24 cellular contexts compared by ENCODE assay signal in genomic region chr2:105615352-105615751, GRCh38.
DNase-seq lines count a peak whose midpoint lies in the region; ATAC-seq, FAIRE-seq and TF ChIP-seq lines count a peak whose summit lies in the region.
"Had no signal": no experiment of that assay in that cellular context is flagged by ENCODE, and none has a peak within 500 bp of the region (broad histone marks: within the 10 kb centered on the region; RNA-seq: fewer than 3 reads in every experiment).

No MANE protein-coding gene starts in this region.

- H3K36me3 ChIP-seq in mucosa of descending colon (ENCODE audit: low read depth): no peaks in the 10 kb centered on the region
- no peaks in the 10 kb centered on the region for H3K36me3 ChIP-seq in small intestine (ENCODE audit: control insufficient read depth in 2 of 2, insufficient read depth in 2 of 2, low read length in 2 of 2)
- H3K36me3 ChIP-seq: HAP-1, MG63 had no signal

- H3K9me3 ChIP-seq in mucosa of descending colon (no peaks in the 10 kb centered on the region), small intestine (ENCODE audit: control insufficient read depth, low read depth) (no peaks in the 10 kb centered on the region)
- H3K9me3 ChIP-seq: Caco-2, HAP-1, MG63 had no signal

- no peaks in the 10 kb centered on the region for H3K27me3 ChIP-seq in small intestine (ENCODE audit: control insufficient read depth in 2 of 2, insufficient read depth in 2 of 2, low read length in 2 of 2)
- H3K27me3 ChIP-seq: MG63 had no signal

- H3K27me3 Mint-ChIP-seq in stimulated activated memory B cell treated with anti-CD40 and anti-IgM and Interleukin-4, amounts not matched to agents 10 μg/mL and 1 μg/mL and 100 μg/mL, for 72 hours: peaks cover 12% of the 10 kb centered on the region

- 19 to 66% (median 53%) methylated on average over 7 of the region's 7 CpGs for WGBS in small intestine, 3 donors

- H3K4me3 ChIP-seq in mucosa of descending colon: no peak overlapping the region
- peak overlapping the region in 1 of 2 donors; percentile 62 for H3K4me3 ChIP-seq in small intestine (ENCODE audit: low read depth in 1 of 2, low read length in 2 of 2)
- H3K4me3 ChIP-seq: HAP-1, MG63 had no signal

- no peaks in the 10 kb centered on the region for H3K4me1 ChIP-seq in mucosa of descending colon (ENCODE audit: low read depth)
- peaks cover 0 to 5% of the 10 kb centered on the region in 2 donors for H3K4me1 ChIP-seq in small intestine (ENCODE audit: control insufficient read depth in 2 of 2, insufficient read depth in 1 of 2, low read depth in 1 of 2, low read length in 1 of 2)
- H3K4me1 ChIP-seq: HAP-1 had no signal

- H3K4me1 Mint-ChIP-seq in stimulated activated memory B cell treated with anti-CD40 and anti-IgM and Interleukin-4, amounts not matched to agents 10 μg/mL and 1 μg/mL and 100 μg/mL, for 72 hours: no peaks in the 10 kb centered on the region

- H3K27ac ChIP-seq in small intestine (ENCODE audit: low read depth in 1 of 2, low read length in 1 of 2): peak overlapping the region in 1 of 2 donors; percentile 37

- intact Hi-C loops in mucosa of descending colon (cut with DNase I, micrococcal nuclease): no loop called here

- DNase-seq in G401 (ENCODE audit: low spot score) (peak; percentile 61), cerebellar cortex (ENCODE audit: low spot score) (peak; percentile 50), mucosa of descending colon (peak in 1 of 3 donors; percentile 45), small intestine (peak; percentile 65), amniotic stem cell (lab: John Stamatoyannopoulos, UW) (no peak), HuH-7.5 (ENCODE audit: low spot score) (no peak)
- DNase-seq in activated CD4-positive, alpha-beta T cell treated with anti-CD3 and anti-CD28 coated beads for 4 hours: no peak
- DNase-seq: Caco-2; CD4-positive, alpha-beta T cell; DMS153; GF-D8; IMR-90; Kasumi-1; MG63; NCI-H1048; NCI-H146; NCI-H2029 treated with DMSO at 0.1 percent for 48 hours; NCI-H2171 treated with DMSO at 0.1 percent for 48 hours; NCI-H446; NCI-H748 treated with DMSO at 0.1 percent for 48 hours; NK-92 treated with Interleukin-12 subunit alpha and Interleukin-12 subunit beta, amount 100 ng/mL, for 24 hours; Right ventricle myocardium superior had no signal

- no peaks in the 10 kb centered on the region for H3K9me3 Mint-ChIP-seq in stimulated activated memory B cell treated with anti-CD40 and anti-IgM and Interleukin-4, amounts not matched to agents 10 μg/mL and 1 μg/mL and 100 μg/mL, for 72 hours
- H3K9me3 Mint-ChIP-seq: CD4-positive, alpha-beta T cell had no signal

- peak; percentile 59 for ATAC-seq in mucosa of descending colon
- no peak for ATAC-seq in stimulated activated memory B cell treated with anti-CD40 and anti-IgM and Interleukin-4, amounts not matched to agents 10 μg/mL and 1 μg/mL and 100 μg/mL, for 72 hours

- H3K4me3 Mint-ChIP-seq in stimulated activated memory B cell treated with anti-CD40 and anti-IgM and Interleukin-4, amounts not matched to agents 10 μg/mL and 1 μg/mL and 100 μg/mL, for 72 hours: no peak overlapping the region
- H3K4me3 Mint-ChIP-seq: CD4-positive, alpha-beta T cell had no signal

- in situ Hi-C loops in G401 (cut with HindIII; ENCODE audit: low sequenced_read_pairs): no loop called here

- H3K36me3 Mint-ChIP-seq in stimulated activated memory B cell treated with anti-CD40 and anti-IgM and Interleukin-4, amounts not matched to agents 10 μg/mL and 1 μg/mL and 100 μg/mL, for 72 hours: no peaks in the 10 kb centered on the region

- no peak for FAIRE-seq in small intestine (lab: Jason Lieb, UNC)

- TF ChIP-seq CTCF in mucosa of descending colon (IDR thresholded peaks at IDR 0.05): no peak

- no peak overlapping the region for H3K27ac Mint-ChIP-seq in stimulated activated memory B cell treated with anti-CD40 and anti-IgM and Interleukin-4, amounts not matched to agents 10 μg/mL and 1 μg/mL and 100 μg/mL, for 72 hours
- H3K27ac Mint-ChIP-seq: CD4-positive, alpha-beta T cell had no signal

Comparison
In these comparisons a context has a peak if more than half of its experiments do, and no peak if none do; other contexts are left out.
1. DNase-seq: peak in G401 (single experiment), cerebellar cortex (single experiment) and small intestine (single experiment); none in amniotic stem cell (single experiment), HuH-7.5 (single experiment) and activated CD4-positive, alpha-beta T cell treated with anti-CD3 and anti-CD28 coated beads for 4 hours (0 of 2).